ENCODE assay signal across 1 cellular context in genomic region chr5:37370864-37371726, GRCh38.
TF ChIP-seq lines count a peak whose summit lies in the region.

TSS of gene NUP155 (minus strand) at chr5:37371106. CDS start at chr5:37370977, 129 bp downstream.

TF ChIP-seq in HepG2, 621 proteins besides CTCF, POLR2A, EP300 and RAD21 (continued from another document and continues in another):
- TF ChIP-seq MTF1 (CRISPR knock-in tag; IDR thresholded peaks at IDR 0.05) (no peak), SNAPC2 (CRISPR knock-in tag; IDR thresholded peaks at IDR 0.05) (no peak), ZNF275 (CRISPR knock-in tag; IDR thresholded peaks at IDR 0.05; ENCODE audit: borderline replicate concordance) (no peak), ZFP37 (CRISPR knock-in tag; IDR thresholded peaks at IDR 0.05; ENCODE audit: borderline replicate concordance) (no peak; the same call in 1 of the 2 replicates), PRDM4 (CRISPR knock-in tag; IDR thresholded peaks at IDR 0.05; ENCODE audit: borderline replicate concordance) (no peak), ZNF577 (CRISPR knock-in tag; IDR thresholded peaks at IDR 0.05; ENCODE audit: borderline replicate concordance, low read depth) (no peak), ZNF501 (CRISPR knock-in tag; IDR thresholded peaks at IDR 0.05) (peak; percentile 79), RNF219 (CRISPR knock-in tag; IDR thresholded peaks at IDR 0.05) (0 out of 2 replicates have a peak, but pooled peaks have one; percentile 54), ELK4 (CRISPR knock-in tag; IDR thresholded peaks at IDR 0.05; ENCODE audit: borderline replicate concordance) (no peak), ZFP91 (CRISPR knock-in tag; IDR thresholded peaks at IDR 0.05; ENCODE audit: borderline replicate concordance) (peak; percentile 83), ZNF713 (CRISPR knock-in tag; IDR thresholded peaks at IDR 0.05) (no peak), ZNF704 (CRISPR knock-in tag; IDR thresholded peaks at IDR 0.05; ENCODE audit: borderline replicate concordance) (no peak), HNF4G (IDR thresholded peaks at IDR 0.05; ENCODE audit: borderline replicate concordance, low read depth, low read length) (no peak), HNF4G (CRISPR knock-in tag; IDR thresholded peaks at IDR 0.05; ENCODE audit: borderline replicate concordance, low read depth) (no peak), ZNF3 (CRISPR knock-in tag; IDR thresholded peaks at IDR 0.05) (no peak), ZNF513 (CRISPR knock-in tag; conservative IDR thresholded peaks at IDR 0.05) (no peak), SALL1 (CRISPR knock-in tag; IDR thresholded peaks at IDR 0.05) (peak; percentile 68), TSC22D2 (CRISPR knock-in tag; IDR thresholded peaks at IDR 0.05; ENCODE audit: borderline replicate concordance) (no peak), ATRX (CRISPR knock-in tag; IDR thresholded peaks at IDR 0.05; ENCODE audit: borderline replicate concordance) (no peak), ZNF280D (CRISPR knock-in tag; IDR thresholded peaks at IDR 0.05) (no peak), ATF3 (CRISPR knock-in tag; IDR thresholded peaks at IDR 0.05) (no peak), ZNF800 (CRISPR knock-in tag; IDR thresholded peaks at IDR 0.05) (no peak), ZNF383 (CRISPR knock-in tag; IDR thresholded peaks at IDR 0.05; ENCODE audit: borderline replicate concordance) (no peak), ZNF580 (CRISPR knock-in tag; IDR thresholded peaks at IDR 0.05; ENCODE audit: borderline replicate concordance, low read depth) (no peak), NKX3-1 (CRISPR knock-in tag; IDR thresholded peaks at IDR 0.05) (no peak), TARDBP (CRISPR knock-in tag; IDR thresholded peaks at IDR 0.05) (no peak; the same call in none of the 2 replicates), ZBTB8A (CRISPR knock-in tag; IDR thresholded peaks at IDR 0.05; ENCODE audit: borderline replicate concordance, low read depth) (no peak), ZNF276 (CRISPR knock-in tag; IDR thresholded peaks at IDR 0.05; ENCODE audit: low read depth) (no peak), ZNF17 (CRISPR knock-in tag; IDR thresholded peaks at IDR 0.05) (no peak), ASH2L (IDR thresholded peaks at IDR 0.05; ENCODE audit: insufficient read length, low read depth, low read length) (peak; percentile 66), HDAC2 (CRISPR knock-in tag; IDR thresholded peaks at IDR 0.05) (peak; percentile 80), SAFB2 (CRISPR knock-in tag; IDR thresholded peaks at IDR 0.05; ENCODE audit: borderline replicate concordance, low read depth) (no peak), ZNF430 (CRISPR knock-in tag; IDR thresholded peaks at IDR 0.05) (no peak)
